ENCODE assay signal across 24 cellular contexts in genomic region chr7:70588610-70589009, GRCh38.
A peak's percentile ranks its signal among the peaks of the same experiment; 100 is the strongest.
DNase-seq lines count a peak whose midpoint lies in the region; ATAC-seq and TF ChIP-seq lines count a peak whose summit lies in the region.
"Had no signal": no experiment of that assay in that cellular context is flagged by ENCODE, and none has a peak within 500 bp of the region (broad histone marks: within the 10 kb centered on the region; RNA-seq: fewer than 3 reads in every experiment).

No MANE protein-coding gene starts in this region.

- POLR2A ChIA-PET in activated CD4-positive, alpha-beta memory T cell treated with anti-CD3 and anti-CD28 coated beads, Interleukin-2, amount 10 ng/mL, durations not matched to agents 7 days and 5 days (lab: Charles Lee) = no interaction called here

- H2BK5ac ChIP-seq in trophoblast cell (ENCODE audit: low read depth, low read length, poor library complexity) = no peak overlapping the region

- H3K4me1 ChIP-seq in Karpas-422 (ENCODE audit: low read length) (peaks cover 25% of the 10 kb centered on the region), trophoblast cell (ENCODE audit: control insufficient read depth in 1 of 2, insufficient read depth in 2 of 2, low read length in 2 of 2) (peaks cover 0 to 7% of the 10 kb centered on the region in 2 experiments)

- no peak overlapping the region for H3K4ac ChIP-seq in trophoblast cell (ENCODE audit: low read depth, low read length)

- H3K9me3 Mint-ChIP-seq in brain = no peaks in the 10 kb centered on the region
- no peaks in the 10 kb centered on the region for H3K9me3 Mint-ChIP-seq in nephron
- H3K9me3 Mint-ChIP-seq in type B pancreatic cell = no peaks in the 10 kb centered on the region
- H3K9me3 Mint-ChIP-seq in activated CD4-positive, alpha-beta memory T cell treated with anti-CD3 and anti-CD28 coated beads, Interleukin-2, amount 10 ng/mL, durations not matched to agents 7 days and 5 days = no peaks in the 10 kb centered on the region
- H3K9me3 Mint-ChIP-seq: CD8-positive, alpha-beta T cell had no signal

- H3K4me3 Mint-ChIP-seq in brain (peak overlapping the region in 4 of 5 experiments; percentile 40 to 74 (median 65)), nephron (no peak overlapping the region), type B pancreatic cell (peak overlapping the region; percentile 64)
- no peak overlapping the region for H3K4me3 Mint-ChIP-seq in activated CD4-positive, alpha-beta memory T cell treated with anti-CD3 and anti-CD28 coated beads, Interleukin-2, amount 10 ng/mL, durations not matched to agents 7 days and 5 days
- H3K4me3 Mint-ChIP-seq: B cell; CD8-positive, alpha-beta T cell had no signal

- peaks cover under 1% of the 10 kb centered on the region for H3K79me1 ChIP-seq in trophoblast cell (ENCODE audit: low read length)

- ATAC-seq in GM21515 (IDR thresholded peaks at IDR 0.05; ENCODE audit: unreplicated experiment) = no peak
- ATAC-seq: CD8-positive, alpha-beta T cell; GM12878; PC-3 had no signal

- no peak overlapping the region for H2BK120ac ChIP-seq in trophoblast cell (ENCODE audit: insufficient read depth, low read length, poor library complexity)

- H3K79me2 ChIP-seq in Karpas-422 (ENCODE audit: low read length) (no peaks in the 10 kb centered on the region), trophoblast cell (ENCODE audit: control insufficient read depth, insufficient read depth, low read length, poor library complexity) (peaks cover 1% of the 10 kb centered on the region)

- no peak overlapping the region for H2AK5ac ChIP-seq in trophoblast cell (ENCODE audit: low read length)

- H3K23ac ChIP-seq in trophoblast cell (ENCODE audit: low read length) = no peak overlapping the region

- H3K27me3 ChIP-seq in Karpas-422 (ENCODE audit: low read length) (no peaks in the 10 kb centered on the region), trophoblast cell (ENCODE audit: insufficient read depth, low read length) (no peaks in the 10 kb centered on the region)

- no peak overlapping the region for H3K14ac ChIP-seq in trophoblast cell (ENCODE audit: low read length)

- H3K9me3 ChIP-seq in Karpas-422 (ENCODE audit: low read length) (no peaks in the 10 kb centered on the region), trophoblast cell (ENCODE audit: insufficient read depth, low read depth, low read length) (no peaks in the 10 kb centered on the region)
- H3K9me3 ChIP-seq: Caco-2 had no signal

- H2BK12ac ChIP-seq in trophoblast cell (ENCODE audit: low read length) = no peak overlapping the region

- H2AFZ ChIP-seq in Karpas-422 (ENCODE audit: low read length) (no peak overlapping the region), trophoblast cell (ENCODE audit: insufficient read depth, low read length, poor library complexity) (no peak overlapping the region)

- no peak overlapping the region for H4K12ac ChIP-seq in trophoblast cell (ENCODE audit: low read depth, low read length)

- H3K4me1 Mint-ChIP-seq in brain = peaks cover 82% of the 10 kb centered on the region
- peaks cover 55% of the 10 kb centered on the region for H3K4me1 Mint-ChIP-seq in nephron
- peaks cover 31% of the 10 kb centered on the region for H3K4me1 Mint-ChIP-seq in type B pancreatic cell (ENCODE audit: unreplicated experiment)
- no peaks in the 10 kb centered on the region for H3K4me1 Mint-ChIP-seq in activated CD4-positive, alpha-beta memory T cell treated with anti-CD3 and anti-CD28 coated beads, Interleukin-2, amount 10 ng/mL, durations not matched to agents 7 days and 5 days
- H3K4me1 Mint-ChIP-seq: B cell had no signal

- CTCF ChIA-PET in activated CD4-positive, alpha-beta memory T cell treated with anti-CD3 and anti-CD28 coated beads, Interleukin-2, amount 10 ng/mL, durations not matched to agents 7 days and 5 days (lab: Charles Lee) = no interaction called here

- H3K4me3 ChIP-seq in Karpas-422 (ENCODE audit: low read length) (no peak overlapping the region), trophoblast cell (ENCODE audit: low read depth, low read length) (no peak overlapping the region)
- H3K4me3 ChIP-seq: GM12878 had no signal

- H4K8ac ChIP-seq in trophoblast cell (ENCODE audit: low read depth, low read length) = no peak overlapping the region

- TF ChIP-seq CTCF in brain (conservative IDR thresholded peaks at IDR 0.05) = peak; percentile 16 to 39
- peak in 1 of 3 experiments; percentile 8 for TF ChIP-seq CTCF in nephron (IDR thresholded peaks at IDR 0.05; ENCODE audit: unreplicated experiment in 3 of 3)
- peak; percentile 45 for TF ChIP-seq CTCF in type B pancreatic cell (conservative IDR thresholded peaks at IDR 0.05)

- H3K27ac Mint-ChIP-seq in brain (peak overlapping the region in 4 of 5 experiments; percentile 23 to 87 (median 66)), nephron (peak overlapping the region; percentile 23 to 68 (median 57)), type B pancreatic cell (no peak overlapping the region)
- no peak overlapping the region for H3K27ac Mint-ChIP-seq in activated CD4-positive, alpha-beta memory T cell treated with anti-CD3 and anti-CD28 coated beads, Interleukin-2, amount 10 ng/mL, durations not matched to agents 7 days and 5 days
- H3K27ac Mint-ChIP-seq: B cell; CD8-positive, alpha-beta T cell had no signal

- H3K9me2 ChIP-seq in Karpas-422 (replicated peaks; ENCODE audit: insufficient read depth, low read length) = no peaks in the 10 kb centered on the region

- no peak overlapping the region for H3K9ac ChIP-seq in Karpas-422 (ENCODE audit: low read length)
- no peak overlapping the region for H3K9ac ChIP-seq in trophoblast cell (ENCODE audit: low read length)

- no peaks in the 10 kb centered on the region for H4K20me1 ChIP-seq in Karpas-422 (ENCODE audit: insufficient read depth, low read depth, low read length)

- DNase-seq in Karpas-422 (no peak), type B pancreatic cell (ENCODE audit: extremely low spot score, unreplicated experiment) (no peak), trophoblast cell (no peak)
- no peak for DNase-seq in activated CD4-positive, alpha-beta memory T cell treated with anti-CD3 and anti-CD28 coated beads, Interleukin-2, amount 10 ng/mL, durations not matched to agents 7 days and 5 days
- DNase-seq: CD8-positive, alpha-beta T cell; EL; GDM1; Kasumi-1; NCI-H1105; NCI-H1436 treated with DMSO at 0.1 percent for 48 hours; NCI-H1930; NCI-H2107; NCI-H446; NCI-H524 treated with DMSO at 0.1 percent for 48 hours; NCI-H82; NK-92 treated with Interleukin-12 subunit alpha and Interleukin-12 subunit beta, amount 100 ng/mL, for 24 hours; PC-3 had no signal

- H3K36me3 ChIP-seq in Karpas-422 (ENCODE audit: insufficient read depth, low read length) (no peaks in the 10 kb centered on the region), trophoblast cell (ENCODE audit: control insufficient read depth in 1 of 2, insufficient read depth in 2 of 2, low read length in 2 of 2) (no peaks in the 10 kb centered on the region)

- no peak overlapping the region for H3K18ac ChIP-seq in trophoblast cell (ENCODE audit: low read length)

- peaks cover 31% of the 10 kb centered on the region for H3K27me3 Mint-ChIP-seq in brain
- peaks cover 16% of the 10 kb centered on the region for H3K27me3 Mint-ChIP-seq in nephron (ENCODE audit: low read depth)
- peaks cover 28% of the 10 kb centered on the region for H3K27me3 Mint-ChIP-seq in type B pancreatic cell
- no peaks in the 10 kb centered on the region for H3K27me3 Mint-ChIP-seq in activated CD4-positive, alpha-beta memory T cell treated with anti-CD3 and anti-CD28 coated beads, Interleukin-2, amount 10 ng/mL, durations not matched to agents 7 days and 5 days

- WGBS in trophoblast cell (ENCODE audit: extremely low coverage, insufficient coverage, insufficient read length) = no CpG with 5 or more reads among the region's 5 CpGs

- H3K4me2 ChIP-seq in Karpas-422 (ENCODE audit: low read depth, low read length, poor library complexity, severe bottlenecking) = peak overlapping the region; percentile 13
- no peak overlapping the region for H3K4me2 ChIP-seq in trophoblast cell (ENCODE audit: low read length)

- H3K36me3 Mint-ChIP-seq in brain (no peaks in the 10 kb centered on the region), nephron (ENCODE audit: low read depth) (no peaks in the 10 kb centered on the region), type B pancreatic cell (no peaks in the 10 kb centered on the region)
- no peaks in the 10 kb centered on the region for H3K36me3 Mint-ChIP-seq in activated CD4-positive, alpha-beta memory T cell treated with anti-CD3 and anti-CD28 coated beads, Interleukin-2, amount 10 ng/mL, durations not matched to agents 7 days and 5 days (ENCODE audit: low read depth)
- H3K36me3 Mint-ChIP-seq: CD8-positive, alpha-beta T cell had no signal

- no peak overlapping the region for H3K27ac ChIP-seq in Karpas-422 (ENCODE audit: low read length)
- no peak overlapping the region for H3K27ac ChIP-seq in trophoblast cell (ENCODE audit: low read depth, low read length)
- H3K27ac ChIP-seq: C4-2B had no signal

- no peak overlapping the region for H4K91ac ChIP-seq in trophoblast cell (ENCODE audit: low read depth, low read length)

Comparison
In these comparisons a context has a peak if more than half of its experiments do, and no peak if none do; other contexts are left out.
1. H3K27ac Mint-ChIP-seq: peak in brain (4 of 5) and nephron (3 of 3); none in type B pancreatic cell (single experiment) and activated CD4-positive, alpha-beta memory T cell treated with anti-CD3 and anti-CD28 coated beads, Interleukin-2, amount 10 ng/mL, durations not matched to agents 7 days and 5 days (single experiment).
2. H3K4me3 Mint-ChIP-seq: peak in brain (4 of 5) and type B pancreatic cell (single experiment); none in nephron (0 of 3) and activated CD4-positive, alpha-beta memory T cell treated with anti-CD3 and anti-CD28 coated beads, Interleukin-2, amount 10 ng/mL, durations not matched to agents 7 days and 5 days (single experiment).